Comparison of ENCODE assay signal across 17 cellular contexts in the genomic region with DNA sequence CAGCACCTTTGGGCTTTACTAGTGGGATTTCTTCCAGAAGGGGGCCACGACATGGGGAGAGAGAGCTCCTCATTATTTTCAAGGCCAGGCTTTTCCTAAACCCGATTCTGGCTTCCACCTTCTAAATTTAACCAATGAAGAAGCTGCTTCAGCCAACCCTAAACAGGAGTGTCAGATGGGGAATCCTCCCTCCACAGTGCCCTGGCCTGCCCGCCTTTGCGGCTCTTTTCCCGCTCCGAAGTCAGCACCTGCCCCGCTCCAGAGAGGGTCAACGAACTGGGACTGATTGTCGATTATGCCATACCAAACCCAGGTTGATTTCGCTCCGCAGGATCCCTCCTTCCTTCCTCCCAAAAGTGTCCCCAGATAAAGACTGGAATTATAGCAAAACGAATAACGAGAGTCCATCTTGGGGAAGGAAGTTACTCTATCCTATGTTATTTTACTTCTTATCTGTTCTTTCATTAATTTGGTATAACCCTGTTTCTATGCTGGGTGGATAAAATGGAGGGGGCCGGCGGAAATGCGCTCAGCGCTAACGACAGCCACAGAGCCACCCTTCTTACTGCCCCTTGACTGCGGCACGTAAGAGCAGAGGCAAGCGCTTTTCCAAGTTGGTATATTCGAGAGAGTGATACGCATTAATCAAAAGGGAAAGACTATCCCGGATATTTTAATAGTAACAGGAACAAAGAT. TPM values are rescaled to one million over a fixed set of nuclear protein-coding genes. Genes with fewer than 3 reads are reported as not detected.
DNase-seq lines count a peak whose midpoint lies in the region; ATAC-seq, FAIRE-seq and TF ChIP-seq lines count a peak whose summit lies in the region.
"Had no signal": no experiment of that assay in that cellular context is flagged by ENCODE, and none has a peak within 500 bp of the region (broad histone marks: within the 10 kb centered on the region; RNA-seq: fewer than 3 reads in every experiment).

No MANE protein-coding gene starts in this region.

- no peaks in the 10 kb centered on the region for H3K9me2 ChIP-seq in DOHH2 (replicated peaks; ENCODE audit: control insufficient read depth, low read length)

- H3K9me3 ChIP-seq in DOHH2 (ENCODE audit: control insufficient read depth, insufficient read depth, low read length) (no peaks in the 10 kb centered on the region), kidney (ENCODE audit: control insufficient read depth in 1 of 2, low read length in 2 of 2) (peaks cover 0 to 6% of the 10 kb centered on the region in 2 donors)
- H3K9me3 ChIP-seq: gastrocnemius medialis, mucosa of descending colon had no signal

- H3K4me3 Mint-ChIP-seq in WTC11 = peak overlapping the region; percentile 70

- no peak for FAIRE-seq in kidney (lab: Jason Lieb, UNC)
- FAIRE-seq: urothelium cell line had no signal

- H3K9ac ChIP-seq in kidney (ENCODE audit: low read length in 2 of 2) = no peak overlapping the region

- no peaks in the 10 kb centered on the region for H3K27me3 ChIP-seq in DOHH2 (ENCODE audit: control insufficient read depth, low read length)

- H3K36me3 Mint-ChIP-seq in WTC11 = no peaks in the 10 kb centered on the region

- H3K4me1 Mint-ChIP-seq in WTC11 = peaks cover 39% of the 10 kb centered on the region

- H3K4me3 ChIP-seq in DOHH2 (ENCODE audit: low read length) (peak overlapping the region; percentile 41), kidney (ENCODE audit: low read length in 2 of 2) (no peak overlapping the region)
- H3K4me3 ChIP-seq: mucosa of descending colon had no signal

- ATAC-seq in GM18505 (IDR thresholded peaks at IDR 0.05; ENCODE audit: unreplicated experiment) (no peak), WTC11 (peak; percentile 13), HG03139 (IDR thresholded peaks at IDR 0.05; ENCODE audit: unreplicated experiment) (no peak)
- ATAC-seq: gastrocnemius medialis; mucosa of descending colon; stimulated activated naive CD8-positive, alpha-beta T cell treated with anti-CD3 and anti-CD28 coated beads, Interleukin-15, amount 100 ng/mL, for 72 hours had no signal

- no peak for TF ChIP-seq CTCF in DOHH2 (IDR thresholded peaks at IDR 0.05; ENCODE audit: low read depth, low read length, poor library complexity, severe bottlenecking)
- no peak for TF ChIP-seq CTCF in WTC11 (IDR thresholded peaks at IDR 0.05)
- no peak for TF ChIP-seq CTCF in kidney (IDR thresholded peaks at IDR 0.05; ENCODE audit: borderline replicate concordance, extremely low read depth, insufficient read depth)

- H3F3A ChIP-seq in DOHH2 (ENCODE audit: control insufficient read depth, insufficient read depth) = peaks cover 9% of the 10 kb centered on the region; the same call in 1 of the 2 replicates

- POLR2A ChIA-PET in WTC11 (lab: Charles Lee) = interaction anchor here (0.6 to 1.4 kb wide), 2 partner anchors 11 to 15 kb away, joined by 3 to 4 read pairs; partner anchors contain the start of gene RSRC1

- no peak overlapping the region for H3K27ac Mint-ChIP-seq in WTC11
- H3K27ac Mint-ChIP-seq: stimulated activated naive CD8-positive, alpha-beta T cell treated with anti-CD3 and anti-CD28 coated beads, Interleukin-15, amount 100 ng/mL, for 72 hours had no signal

- CTCF ChIA-PET in WTC11 (lab: Charles Lee) = interaction anchor here (1.0 to 1.7 kb wide), 6 partner anchors 12 to 339 kb away, joined by 3 to 8 read pairs (median 6); partner anchors contain the start of gene RSRC1

- peaks cover 99% of the 10 kb centered on the region for H3K27me3 Mint-ChIP-seq in WTC11 (ENCODE audit: low read depth)

- DNase-seq in WTC11 (ENCODE audit: low spot score) = peak; percentile 40
- DNase-seq in left kidney (ENCODE audit: low read depth, low spot score) = peak; percentile 30
- no peak for DNase-seq in dermis blood vessel endothelial cell
- DNase-seq in H4 (ENCODE audit: low spot score) = no peak
- DNase-seq in kidney = no peak
- DNase-seq: activated CD4-positive, alpha-beta T cell treated with anti-CD3 and anti-CD28 coated beads for 1 hour; gastrocnemius medialis; islet precursor cell; MV-4-11; stimulated activated CD4-positive, alpha-beta T cell treated with anti-CD3 and anti-CD28 coated beads, Interleukin-12 subunit alpha, Interleukin-12 subunit beta, amount 100 ng/mL, for 4 hours; stimulated activated naive CD8-positive, alpha-beta T cell treated with anti-CD3 and anti-CD28 coated beads, Interleukin-15, amount 100 ng/mL, for 72 hours had no signal

- peak overlapping the region; percentile 98 for H3K4me2 ChIP-seq in DOHH2 (ENCODE audit: low read length)

- TF ChIP-seq POLR2A in GM18505 (IDR thresholded peaks at IDR 0.05; ENCODE audit: borderline replicate concordance, extremely low read depth, insufficient read depth, insufficient read length) = peak; percentile 13

- H3K27ac ChIP-seq in DOHH2 (ENCODE audit: low read depth, low read length) (0 out of 2 replicates have a peak overlapping the region, but pooled peaks have one; percentile 6), kidney (ENCODE audit: low read depth in 2 of 2, low read length in 2 of 2) (no peak overlapping the region)
- H3K27ac ChIP-seq: gastrocnemius medialis had no signal

- H4K20me1 ChIP-seq in DOHH2 (ENCODE audit: control insufficient read depth, insufficient read depth, low read depth, low read length) = no peaks in the 10 kb centered on the region

- no peaks in the 10 kb centered on the region for H3K9me3 Mint-ChIP-seq in WTC11
- H3K9me3 Mint-ChIP-seq: stimulated activated naive CD8-positive, alpha-beta T cell treated with anti-CD3 and anti-CD28 coated beads, Interleukin-15, amount 100 ng/mL, for 72 hours had no signal

- peaks cover 32% of the 10 kb centered on the region for H3K4me1 ChIP-seq in DOHH2 (ENCODE audit: control insufficient read depth, low read length)
- H3K4me1 ChIP-seq in kidney (ENCODE audit: control insufficient read depth in 1 of 2, insufficient read depth in 1 of 2, low read depth in 1 of 2, low read length in 2 of 2) = peaks cover 0 to 9% of the 10 kb centered on the region in 2 donors

- intact Hi-C loops in kidney (cut with DNase I) = no loop called here

- H3K36me3 ChIP-seq in DOHH2 (ENCODE audit: control insufficient read depth, low read length) = peaks cover 19% of the 10 kb centered on the region
- H3K36me3 ChIP-seq in kidney (ENCODE audit: control insufficient read depth in 1 of 2, insufficient read depth in 2 of 2, low read length in 2 of 2) = no peaks in the 10 kb centered on the region
- H3K36me3 ChIP-seq: gastrocnemius medialis had no signal

- H3K79me2 ChIP-seq in DOHH2 (ENCODE audit: control insufficient read depth, low read length) = peaks cover 17% of the 10 kb centered on the region

TF ChIP-seq in WTC11, 78 proteins besides CTCF, POLR2A, EP300 and RAD21:
- TF ChIP-seq, protein P1, sequence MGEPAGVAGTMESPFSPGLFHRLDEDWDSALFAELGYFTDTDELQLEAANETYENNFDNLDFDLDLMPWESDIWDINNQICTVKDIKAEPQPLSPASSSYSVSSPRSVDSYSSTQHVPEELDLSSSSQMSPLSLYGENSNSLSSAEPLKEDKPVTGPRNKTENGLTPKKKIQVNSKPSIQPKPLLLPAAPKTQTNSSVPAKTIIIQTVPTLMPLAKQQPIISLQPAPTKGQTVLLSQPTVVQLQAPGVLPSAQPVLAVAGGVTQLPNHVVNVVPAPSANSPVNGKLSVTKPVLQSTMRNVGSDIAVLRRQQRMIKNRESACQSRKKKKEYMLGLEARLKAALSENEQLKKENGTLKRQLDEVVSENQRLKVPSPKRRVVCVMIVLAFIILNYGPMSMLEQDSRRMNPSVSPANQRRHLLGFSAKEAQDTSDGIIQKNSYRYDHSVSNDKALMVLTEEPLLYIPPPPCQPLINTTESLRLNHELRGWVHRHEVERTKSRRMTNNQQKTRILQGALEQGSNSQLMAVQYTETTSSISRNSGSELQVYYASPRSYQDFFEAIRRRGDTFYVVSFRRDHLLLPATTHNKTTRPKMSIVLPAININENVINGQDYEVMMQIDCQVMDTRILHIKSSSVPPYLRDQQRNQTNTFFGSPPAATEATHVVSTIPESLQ (CRISPR knock-in tag; IDR thresholded peaks at IDR 0.05) = no peak
- TF ChIP-seq ZNF219 (CRISPR knock-in tag; IDR thresholded peaks at IDR 0.05; ENCODE audit: borderline replicate concordance) = no peak

RNA-seq across cellular contexts. Expression of gene SHOX2, which starts 10.8 kb away (rescaled TPM):
- total RNA-seq in WTC11 (2021) (0.21 to 0.57 TPM (median 0.32 TPM) in 3 replicates), dermis blood vessel endothelial cell (not detected in 2 replicates), kidney (0.38 TPM)
- total RNA-seq in H4 (2014; rRNA removed; shearing (Covaris generic)) = 3.0 and 4.3 TPM in 2 replicates
- not detected for polyA plus RNA-seq in kidney (ENCODE audit: insufficient read depth, low read depth, low replicate concordance)
- total RNA-seq: T-helper 1 cell treated with Interleukin-12 subunit alpha and Interleukin-12 subunit beta and Interleukin-4 antibody, amounts not matched to agents 30 ng/mL and 1 ng/mL, for 36 hours had no signal

RNA-seq across cellular contexts. Expression of gene RSRC1, which starts 14.4 kb away (rescaled TPM):
- total RNA-seq in WTC11 (2021) (21.3 to 27.7 TPM (median 26.6 TPM) in 3 replicates), dermis blood vessel endothelial cell (35.7 and 47.4 TPM in 2 replicates), kidney (33.8 TPM)
- 78.5 and 89.7 TPM in 2 replicates for total RNA-seq in H4 (2014; rRNA removed; shearing (Covaris generic))
- polyA plus RNA-seq in kidney (ENCODE audit: insufficient read depth, low read depth, low replicate concordance) = 14.3 TPM

Comparison
In these comparisons a context has a peak if more than half of its experiments do, and no peak if none do; other contexts are left out.
1. DNase-seq: peak in WTC11 (single experiment) and left kidney (single experiment); none in dermis blood vessel endothelial cell (single experiment), H4 (single experiment) and kidney (single experiment).